ENCODE assay signal across 12 cellular contexts in the genomic region with DNA sequence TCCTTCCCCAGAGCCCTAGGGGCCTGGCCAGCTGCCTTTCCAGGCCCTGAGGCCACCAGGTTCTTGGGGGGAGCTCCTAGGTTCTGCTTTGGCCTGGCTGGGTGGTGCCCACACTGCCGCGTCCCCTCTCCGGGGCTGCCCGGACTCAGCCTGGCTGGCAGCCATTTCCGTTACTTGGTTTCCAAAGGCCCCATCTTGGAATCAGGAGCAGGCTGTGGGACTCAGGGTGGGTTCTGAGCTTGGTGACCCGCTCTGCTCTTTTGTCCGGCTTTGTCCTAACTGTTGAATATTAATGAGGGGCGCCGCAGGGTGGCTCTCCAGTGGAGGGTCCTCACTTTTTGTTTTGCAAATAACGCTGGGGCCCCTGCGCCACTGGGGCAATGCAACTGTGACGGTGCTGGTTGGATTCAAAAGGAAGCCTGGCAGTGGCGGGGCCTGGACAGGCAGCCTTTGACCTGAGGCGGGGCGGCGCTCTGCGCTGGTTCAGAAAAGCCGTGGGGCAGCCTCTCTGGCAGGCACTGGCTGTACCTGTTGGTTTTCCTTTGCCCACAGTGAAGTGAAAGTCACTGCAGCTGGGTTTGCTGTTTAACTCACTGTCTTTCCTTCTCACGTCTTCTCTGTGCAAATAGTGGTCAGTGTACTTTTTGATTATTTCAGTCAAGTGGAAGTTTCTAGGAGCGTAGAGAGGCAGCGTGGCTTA. TPM values are rescaled to one million over a fixed set of nuclear protein-coding genes. Genes with fewer than 3 reads are reported as not detected.
DNase-seq lines count a peak whose midpoint lies in the region; ATAC-seq, FAIRE-seq and TF ChIP-seq lines count a peak whose summit lies in the region.
"Had no signal": no experiment of that assay in that cellular context is flagged by ENCODE, and none has a peak within 500 bp of the region (broad histone marks: within the 10 kb centered on the region; RNA-seq: fewer than 3 reads in every experiment).

No MANE protein-coding gene starts in this region.

- H3K27ac Mint-ChIP-seq in brain = peak overlapping the region; percentile 22 to 93 (median 89)

- H3K27me3 ChIP-seq in H7 (ENCODE audit: control insufficient read depth, insufficient read depth, low read length) (no peaks in the 10 kb centered on the region), rectal smooth muscle tissue (ENCODE audit: control insufficient read depth, insufficient read depth, low read length) (no peaks in the 10 kb centered on the region)

- H3K4me1 Mint-ChIP-seq in brain = peaks cover 88% of the 10 kb centered on the region

- H3K9me3 ChIP-seq in kidney (ENCODE audit: control insufficient read depth in 1 of 2, low read length in 2 of 2) = no peaks in the 10 kb centered on the region

- peak overlapping the region in 1 of 2 donors; percentile 35 for H3K9ac ChIP-seq in kidney (ENCODE audit: low read length in 2 of 2)
- H3K9ac ChIP-seq in rectal smooth muscle tissue (ENCODE audit: low read length) = no peak overlapping the region

- DNase-seq in H7 (peak; percentile 97), kidney (peak; percentile 71), germinal center (ENCODE audit: low spot score) (no peak), NCI-H2171 treated with DMSO at 0.1 percent for 48 hours (lab: John Stamatoyannopoulos, UW) (no peak)
- DNase-seq: foreskin melanocyte, NCI-H1930 had no signal

- no peak for FAIRE-seq in kidney (lab: Jason Lieb, UNC)

- peak overlapping the region; percentile 43 to 76 (median 56) for H3K4me3 Mint-ChIP-seq in brain

- H3K4me1 ChIP-seq in kidney (ENCODE audit: control insufficient read depth in 1 of 2, insufficient read depth in 1 of 2, low read depth in 1 of 2, low read length in 2 of 2) (peaks cover 51 to 55% of the 10 kb centered on the region in 2 donors), rectal smooth muscle tissue (ENCODE audit: control insufficient read depth, insufficient read depth, low read length) (peaks cover 37% of the 10 kb centered on the region)

- no peaks in the 10 kb centered on the region for H3K27me3 Mint-ChIP-seq in brain

- H3K36me3 ChIP-seq in H7 (replicated peaks; ENCODE audit: control insufficient read depth, insufficient read depth, low read length) (no peaks in the 10 kb centered on the region), kidney (ENCODE audit: control insufficient read depth in 1 of 2, insufficient read depth in 2 of 2, low read length in 2 of 2) (no peaks in the 10 kb centered on the region), rectal smooth muscle tissue (ENCODE audit: control insufficient read depth, insufficient read depth, low read length) (peaks cover 2% of the 10 kb centered on the region)

- peaks cover 20% of the 10 kb centered on the region for H3K36me3 Mint-ChIP-seq in brain

- H3K9me3 Mint-ChIP-seq in brain = peaks cover 0 to 3% (median 0%) of the 10 kb centered on the region in 5 experiments

- H3K27ac ChIP-seq in kidney (ENCODE audit: low read depth in 2 of 2, low read length in 2 of 2) = peak overlapping the region; percentile 37 to 62
- H3K27ac ChIP-seq in rectal smooth muscle tissue (ENCODE audit: low read depth, low read length) = peak overlapping the region; percentile 24
- H3K27ac ChIP-seq: HL-60 had no signal

- TF ChIP-seq CTCF in brain (conservative IDR thresholded peaks at IDR 0.05) (no peak), kidney (IDR thresholded peaks at IDR 0.05; ENCODE audit: borderline replicate concordance, extremely low read depth, insufficient read depth) (no peak)

- no peak overlapping the region for H3K4me3 ChIP-seq in H7 (ENCODE audit: insufficient read depth, low read depth, low read length)
- peak overlapping the region in 1 of 2 donors; percentile 2 for H3K4me3 ChIP-seq in kidney (ENCODE audit: low read length in 2 of 2)
- H3K4me3 ChIP-seq in rectal smooth muscle tissue (ENCODE audit: low read length) = peak overlapping the region; percentile 29

- intact Hi-C loops in kidney (cut with DNase I) = no loop called here

- no peak for ATAC-seq in HG03439 (IDR thresholded peaks at IDR 0.05; ENCODE audit: unreplicated experiment)
- no peak for ATAC-seq in GM19023 (IDR thresholded peaks at IDR 0.05; ENCODE audit: unreplicated experiment)
- ATAC-seq: sciatic nerve had no signal

RNA-seq across cellular contexts. Expression of gene SKI, which starts 20.2 kb away (rescaled TPM):
- 29.2 and 29.9 TPM in 2 replicates for total RNA-seq in H7 (2014; rRNA removed; shearing (Covaris generic))
- polyA plus RNA-seq in brain (ENCODE audit: insufficient read depth, low read depth, low replicate concordance) (48.5 TPM), kidney (ENCODE audit: insufficient read depth, low read depth, low replicate concordance) (9.2 TPM)
- 78.6 TPM for total RNA-seq in kidney

RNA-seq across cellular contexts. Expression of gene FAAP20, which starts 53.7 kb away (rescaled TPM):
- total RNA-seq in H7 (2014; rRNA removed; shearing (Covaris generic)) = 60.5 and 69.9 TPM in 2 replicates
- polyA plus RNA-seq in brain (ENCODE audit: insufficient read depth, low read depth, low replicate concordance) = 112 TPM
- 69.0 TPM for total RNA-seq in kidney
- 109 TPM for polyA plus RNA-seq in kidney (ENCODE audit: insufficient read depth, low read depth, low replicate concordance)

Comparison
In these comparisons a context has a peak if more than half of its experiments do, and no peak if none do; other contexts are left out.
1. DNase-seq: peak in H7 (single experiment) and kidney (single experiment); none in germinal center (single experiment) and NCI-H2171 treated with DMSO at 0.1 percent for 48 hours (single experiment).